1 cellular context compared by ENCODE assay signal in the genomic region with DNA sequence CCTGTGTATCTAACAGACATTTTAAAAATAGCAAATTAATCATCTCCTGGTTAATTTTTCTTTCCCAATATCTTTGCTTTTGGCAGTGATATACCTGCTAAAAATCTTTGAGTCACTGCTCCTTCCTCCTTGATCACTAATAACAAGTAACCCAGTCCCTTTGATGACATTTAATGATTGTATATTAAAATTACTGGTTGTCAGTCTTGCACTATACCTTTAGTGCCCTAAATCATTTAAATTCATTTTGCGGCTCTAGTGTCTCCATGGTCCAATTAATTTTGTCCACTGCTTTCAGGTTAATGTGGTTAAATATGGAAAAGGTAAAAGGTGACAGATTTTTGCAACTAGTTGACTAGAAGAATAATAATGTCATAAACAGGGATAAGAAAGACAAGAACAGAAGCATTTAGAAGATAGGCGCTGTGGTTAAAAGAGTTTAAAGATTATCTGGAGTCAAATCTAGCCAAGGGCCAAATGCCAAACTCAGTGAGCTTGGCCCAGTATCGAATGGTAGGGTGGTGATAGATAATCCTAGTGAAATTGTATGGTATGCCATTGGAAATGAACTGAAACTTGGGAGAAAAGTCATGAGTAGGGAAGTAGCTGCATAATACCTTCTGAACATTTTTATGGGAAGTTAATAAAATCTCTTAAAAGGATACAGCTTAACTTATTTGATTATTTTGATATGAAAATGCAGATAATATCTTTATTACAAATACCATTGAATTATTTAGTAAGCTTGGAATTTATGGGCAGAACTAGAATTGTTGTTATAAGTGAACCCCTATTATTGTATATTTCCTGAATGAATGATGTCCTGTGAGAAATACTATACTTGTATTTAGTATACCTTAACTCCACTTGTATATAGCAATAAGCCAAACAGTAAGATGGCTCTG.
TF ChIP-seq lines count a peak whose summit lies in the region.

No MANE protein-coding gene starts in this region.

TF ChIP-seq in endothelial cell of umbilical vein, 7 proteins besides CTCF, POLR2A, EP300 and RAD21 (continued from another document):
- no peak for TF ChIP-seq POLR2AphosphoS5 (IDR thresholded peaks at IDR 0.05; ENCODE audit: insufficient read depth, low read depth, low read length)
